Comparison of ENCODE assay signal across 7 cellular contexts in the genomic region with DNA sequence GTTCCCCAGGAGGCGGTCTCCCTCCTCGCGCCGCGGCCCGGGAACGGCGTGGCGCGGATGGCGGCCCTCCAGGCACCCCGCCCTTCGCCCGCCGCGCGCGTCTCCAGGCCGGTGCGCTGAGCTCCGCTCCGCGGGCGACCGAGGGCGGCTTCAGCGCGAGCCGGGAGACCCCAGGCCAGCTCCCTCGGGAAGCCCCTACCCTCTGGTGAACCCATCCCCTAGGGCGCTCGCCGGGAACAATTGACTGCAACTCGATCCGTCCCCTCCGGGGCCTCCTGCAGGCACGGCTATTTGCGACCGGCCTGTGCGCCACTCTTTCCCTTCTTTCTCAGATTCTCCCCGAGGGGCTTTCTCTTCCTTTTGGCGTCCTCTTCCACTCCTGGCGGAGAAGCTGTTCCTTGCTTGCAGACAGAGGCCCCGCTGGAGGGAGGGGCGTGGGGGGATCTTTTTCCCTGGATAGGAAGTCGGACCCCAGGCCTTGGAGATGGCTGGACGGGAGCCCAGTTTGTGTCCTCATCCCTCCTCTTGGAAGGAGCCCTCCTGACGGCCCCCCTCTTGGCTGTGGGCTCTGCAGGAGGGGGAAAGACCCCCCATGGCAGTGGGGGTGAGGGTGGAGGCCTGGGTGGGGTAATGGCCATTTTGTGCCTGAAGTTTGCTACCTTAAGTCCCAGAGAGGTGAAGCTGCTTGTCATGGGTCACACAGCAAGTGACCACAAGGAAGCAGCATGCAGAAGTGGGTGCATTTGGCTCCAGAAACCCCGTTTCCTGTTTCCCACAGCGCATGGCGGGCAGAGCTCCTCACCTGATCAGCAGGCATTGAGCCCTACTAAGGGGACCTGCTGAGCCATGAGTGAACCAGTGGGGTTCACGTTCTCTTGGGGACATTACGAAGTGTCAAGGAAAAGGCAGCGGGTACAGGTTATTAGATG. TPM values are rescaled to one million over a fixed set of nuclear protein-coding genes. Genes with fewer than 3 reads are reported as not detected.
DNase-seq lines count a peak whose midpoint lies in the region; ATAC-seq, FAIRE-seq and TF ChIP-seq lines count a peak whose summit lies in the region.

No MANE protein-coding gene starts in this region.

- 7% methylated on average over 35 of the region's 54 CpGs for WGBS in hepatocyte (ENCODE audit: low lambda C conversion rate, missing lambda C conversion rate)
- WGBS in small intestine, 3 donors = 4 to 7% (median 6%) methylated on average over 45 to 54 of the region's 54 CpGs

- H3K9me3 Mint-ChIP-seq in activated T-helper 2 cell treated with anti-CD3 and anti-CD28 coated beads, Interferon-gamma antibody, Interleukin-2, Interleukin-4, amounts not matched to agents 10 μg/mL and 5 μg/mL and 100 μg/mL, durations not matched to agents 14 hours and 24 hours and 36 hours = no peaks in the 10 kb centered on the region

- FAIRE-seq in small intestine (lab: Jason Lieb, UNC) = no peak

- no peak for TF ChIP-seq CTCF in hepatocyte (IDR thresholded peaks at IDR 0.05; ENCODE audit: poor library complexity)

- H3K9me3 ChIP-seq in hepatocyte (ENCODE audit: low read depth) = no peaks in the 10 kb centered on the region
- H3K9me3 ChIP-seq in small intestine (ENCODE audit: control insufficient read depth, low read depth) = no peaks in the 10 kb centered on the region

- H3K36me3 ChIP-seq in hepatocyte (replicated peaks; ENCODE audit: insufficient read depth, low read depth) = no peaks in the 10 kb centered on the region
- no peaks in the 10 kb centered on the region for H3K36me3 ChIP-seq in small intestine (ENCODE audit: control insufficient read depth in 2 of 2, insufficient read depth in 2 of 2, low read length in 2 of 2)

- peaks cover 26% of the 10 kb centered on the region for H3K4me1 Mint-ChIP-seq in activated T-helper 2 cell treated with anti-CD3 and anti-CD28 coated beads, Interferon-gamma antibody, Interleukin-2, Interleukin-4, amounts not matched to agents 10 μg/mL and 5 μg/mL and 100 μg/mL, durations not matched to agents 14 hours and 24 hours and 36 hours (ENCODE audit: low read depth)

- intact Hi-C loops in activated T-helper 2 cell treated with anti-CD3 and anti-CD28 coated beads, Interferon-gamma antibody, Interleukin-2, Interleukin-4, amounts not matched to agents 10 μg/mL and 5 μg/mL and 100 μg/mL, durations not matched to agents 14 hours and 24 hours and 36 hours (cut with micrococcal nuclease) = no loop called here

- peak overlapping the region; percentile 11 for H2AFZ ChIP-seq in hepatocyte

- H3K27ac ChIP-seq in hepatocyte = peak overlapping the region; percentile 95
- peak overlapping the region in 1 of 2 donors; percentile 37 for H3K27ac ChIP-seq in small intestine (ENCODE audit: low read depth in 1 of 2, low read length in 1 of 2)

- H3K4me1 ChIP-seq in hepatocyte (ENCODE audit: insufficient read depth) = peaks cover 52% of the 10 kb centered on the region
- no peaks in the 10 kb centered on the region for H3K4me1 ChIP-seq in small intestine (ENCODE audit: control insufficient read depth in 2 of 2, insufficient read depth in 1 of 2, low read depth in 1 of 2, low read length in 1 of 2)

- peak overlapping the region; percentile 58 for H3K27ac Mint-ChIP-seq in activated T-helper 2 cell treated with anti-CD3 and anti-CD28 coated beads, Interferon-gamma antibody, Interleukin-2, Interleukin-4, amounts not matched to agents 10 μg/mL and 5 μg/mL and 100 μg/mL, durations not matched to agents 14 hours and 24 hours and 36 hours

- H3K4me3 ChIP-seq in hepatocyte = peak overlapping the region; percentile 81
- H3K4me3 ChIP-seq in small intestine (ENCODE audit: low read depth in 1 of 2, low read length in 2 of 2) = peak overlapping the region; percentile 12 to 53

- peaks cover 27% of the 10 kb centered on the region for H3K27me3 Mint-ChIP-seq in activated T-helper 2 cell treated with anti-CD3 and anti-CD28 coated beads, Interferon-gamma antibody, Interleukin-2, Interleukin-4, amounts not matched to agents 10 μg/mL and 5 μg/mL and 100 μg/mL, durations not matched to agents 14 hours and 24 hours and 36 hours (ENCODE audit: low read depth)

- in situ Hi-C loops in KBM-7 (cut with MboI; ENCODE audit: low pct_unique_long_range_greater_than_20kb, low sequenced_read_pairs) = no loop called here

- peaks cover 65% of the 10 kb centered on the region for H3K79me2 ChIP-seq in hepatocyte

- H3K4me3 Mint-ChIP-seq in activated T-helper 2 cell treated with anti-CD3 and anti-CD28 coated beads, Interferon-gamma antibody, Interleukin-2, Interleukin-4, amounts not matched to agents 10 μg/mL and 5 μg/mL and 100 μg/mL, durations not matched to agents 14 hours and 24 hours and 36 hours (ENCODE audit: low read depth) = peak overlapping the region; percentile 81

- peaks cover 23% of the 10 kb centered on the region for H4K20me1 ChIP-seq in hepatocyte (ENCODE audit: insufficient read depth, poor library complexity, severe bottlenecking)

- H3K9me2 ChIP-seq in hepatocyte (replicated peaks; ENCODE audit: insufficient read depth) = no peaks in the 10 kb centered on the region

- peak; percentile 14 for DNase-seq in GF-D8 (lab: John Stamatoyannopoulos, UW)
- DNase-seq in KBM-7 = peak; percentile 29
- no peak for DNase-seq in activated T-helper 2 cell treated with anti-CD3 and anti-CD28 coated beads, Interferon-gamma antibody, Interleukin-2, Interleukin-4, amounts not matched to agents 10 μg/mL and 5 μg/mL and 100 μg/mL, durations not matched to agents 14 hours and 24 hours and 36 hours (ENCODE audit: low spot score)
- peak; percentile 62 for DNase-seq in hepatocyte (ENCODE audit: low spot score)
- no peak for DNase-seq in small intestine

- H3K27me3 ChIP-seq in hepatocyte = peaks cover 6% of the 10 kb centered on the region
- H3K27me3 ChIP-seq in small intestine (ENCODE audit: control insufficient read depth in 2 of 2, insufficient read depth in 2 of 2, low read length in 2 of 2) = peaks cover 2 to 7% of the 10 kb centered on the region in 2 donors

- H3K36me3 Mint-ChIP-seq in activated T-helper 2 cell treated with anti-CD3 and anti-CD28 coated beads, Interferon-gamma antibody, Interleukin-2, Interleukin-4, amounts not matched to agents 10 μg/mL and 5 μg/mL and 100 μg/mL, durations not matched to agents 14 hours and 24 hours and 36 hours (ENCODE audit: low read depth) = no peaks in the 10 kb centered on the region

- H3K4me2 ChIP-seq in hepatocyte = peak overlapping the region; percentile 96

- ATAC-seq in HG03457 (IDR thresholded peaks at IDR 0.05; ENCODE audit: unreplicated experiment) (no peak), GM21360 (IDR thresholded peaks at IDR 0.05; ENCODE audit: unreplicated experiment) (no peak)

RNA-seq across cellular contexts. Expression of a gene that starts 2.3 kb away (rescaled TPM):
- 30.3 and 30.7 TPM in 2 replicates for total RNA-seq in activated T-helper 2 cell treated with anti-CD3 and anti-CD28 coated beads, Interferon-gamma antibody, Interleukin-2, Interleukin-4, amounts not matched to agents 10 μg/mL and 5 μg/mL and 100 μg/mL, durations not matched to agents 14 hours and 24 hours and 36 hours
- total RNA-seq in hepatocyte = 82.9 and 117 TPM in 2 replicates
- polyA plus RNA-seq in hepatocyte (120 and 132 TPM in 2 replicates), small intestine (10 to 100 TPM in 1 of 3 donors, 1 to 10 TPM in 1, under 1 TPM in 1; 0.67 to 13.3 (median 7.0) TPM)

Comparison
In these comparisons a context has a peak if more than half of its experiments do, and no peak if none do; other contexts are left out.
1. DNase-seq: peak in GF-D8 (single experiment), KBM-7 (single experiment) and hepatocyte (single experiment); none in activated T-helper 2 cell treated with anti-CD3 and anti-CD28 coated beads, Interferon-gamma antibody, Interleukin-2, Interleukin-4, amounts not matched to agents 10 μg/mL and 5 μg/mL and 100 μg/mL, durations not matched to agents 14 hours and 24 hours and 36 hours (single experiment) and small intestine (single experiment).